8 cellular contexts compared by ENCODE assay signal in the genomic region with DNA sequence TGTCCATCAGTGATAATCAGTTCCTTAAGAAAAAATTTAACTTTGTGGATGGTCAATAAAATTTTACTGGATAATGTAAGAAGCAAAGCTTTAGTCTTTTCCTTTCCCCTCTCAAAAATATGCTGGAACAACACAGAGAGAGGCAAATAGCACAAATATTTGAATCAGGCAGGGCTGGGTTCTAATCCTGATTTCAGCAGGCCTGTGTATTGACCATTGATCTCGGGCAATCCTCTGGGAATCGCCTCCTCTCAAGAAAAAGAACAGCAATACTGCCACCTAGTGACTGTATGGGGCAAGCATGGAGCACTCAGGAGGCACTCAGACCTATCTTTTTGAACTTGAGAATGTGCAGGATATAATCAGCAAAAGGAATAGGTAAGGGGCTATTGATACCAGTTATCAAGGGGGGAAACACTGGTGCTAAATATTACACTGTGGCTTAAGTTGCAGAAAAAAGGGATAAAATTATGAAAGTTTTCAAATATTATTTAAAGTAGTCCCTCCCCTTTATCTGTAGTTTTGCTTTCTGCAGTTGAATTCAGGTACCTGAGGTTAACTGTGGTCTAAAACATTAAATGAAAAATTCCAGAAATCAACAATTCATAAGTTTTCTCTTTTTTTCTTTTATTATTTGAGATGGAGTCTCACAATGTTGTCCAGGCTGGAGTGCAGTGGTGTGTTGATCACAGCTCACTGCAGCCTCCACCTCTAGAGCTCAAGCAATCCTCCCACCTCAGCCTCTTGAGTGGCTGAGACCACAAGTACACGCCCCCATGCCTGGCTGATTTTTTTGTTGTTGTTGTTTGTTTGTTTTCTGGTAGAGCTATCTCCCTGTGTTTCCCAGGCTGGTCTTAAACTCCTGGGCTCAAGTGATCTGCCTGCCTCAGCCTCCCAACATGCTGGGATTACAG.
A peak's percentile ranks its signal among the peaks of the same experiment; 100 is the strongest.
DNase-seq lines count a peak whose midpoint lies in the region; ATAC-seq and TF ChIP-seq lines count a peak whose summit lies in the region.

No MANE protein-coding gene starts in this region.

- no peak overlapping the region for H3K4me2 ChIP-seq in OCI-LY1 (ENCODE audit: low read length)

- peaks cover 12% of the 10 kb centered on the region for H3K4me1 ChIP-seq in OCI-LY1 (ENCODE audit: insufficient read depth, low read length, severe bottlenecking)
- H3K4me1 ChIP-seq in cardiac muscle cell (ENCODE audit: low read depth), result no peaks in the 10 kb centered on the region

- no peak overlapping the region for H3K9ac ChIP-seq in OCI-LY1 (ENCODE audit: low read length)

- H3K36me3 ChIP-seq in OCI-LY1 (ENCODE audit: insufficient read depth, low read length) (no peaks in the 10 kb centered on the region), cardiac muscle cell (no peaks in the 10 kb centered on the region)

- H3F3A ChIP-seq in OCI-LY1 (ENCODE audit: insufficient read depth, low read length), result no peaks in the 10 kb centered on the region

- H4K20me1 ChIP-seq in OCI-LY1 (ENCODE audit: insufficient read depth, low read length), result no peaks in the 10 kb centered on the region

- H2AFZ ChIP-seq in OCI-LY1 (ENCODE audit: low read length), result no peak overlapping the region

- H3K4me1 Mint-ChIP-seq in activated CD4-positive, alpha-beta T cell treated with anti-CD3 and anti-CD28 coated beads for 36 hours, result peaks cover 34% of the 10 kb centered on the region
- peaks cover 34% of the 10 kb centered on the region for H3K4me1 Mint-ChIP-seq in activated naive CD8-positive, alpha-beta T cell treated with anti-CD3 and anti-CD28 coated beads for 36 hours

- H3K27me3 ChIP-seq in OCI-LY1 (ENCODE audit: insufficient read depth, low read length) (no peaks in the 10 kb centered on the region), cardiac muscle cell (no peaks in the 10 kb centered on the region)

- no peaks in the 10 kb centered on the region for H3K9me2 ChIP-seq in OCI-LY1 (ENCODE audit: low read depth, low read length)

- DNase-seq in activated CD4-positive, alpha-beta T cell treated with anti-CD3 and anti-CD28 coated beads for 36 hours, result peak; percentile 63
- no peak for DNase-seq in activated CD4-positive, alpha-beta T cell treated with anti-CD3 and anti-CD28 coated beads for 1 hour
- peak; percentile 55 for DNase-seq in HuH-7.5 (ENCODE audit: low spot score)
- peak; percentile 29 for DNase-seq in activated naive CD8-positive, alpha-beta T cell treated with anti-CD3 and anti-CD28 coated beads for 36 hours
- peak; percentile 82 to 84 for DNase-seq in cardiac muscle cell (ENCODE audit: low read depth in 1 of 2, low spot score in 1 of 2)
- DNase-seq in pulmonary artery endothelial cell (ENCODE audit: low read depth, low spot score), result peak; percentile 41

- H3K9me3 ChIP-seq in OCI-LY1 (ENCODE audit: low read length) (no peaks in the 10 kb centered on the region), cardiac muscle cell (ENCODE audit: low read depth) (no peaks in the 10 kb centered on the region)

- CTCF ChIA-PET in activated CD4-positive, alpha-beta T cell treated with anti-CD3 and anti-CD28 coated beads for 36 hours (lab: Charles Lee), result interaction anchor here (0.7 to 3.5 kb wide), 13 partner anchors 8 to 185 kb away, joined by 3 to 37 read pairs (median 4); no protein-coding TSS in a partner anchor

- TF ChIP-seq CTCF in OCI-LY1 (IDR thresholded peaks at IDR 0.05; ENCODE audit: low read length) (peak; percentile 84), cardiac muscle cell (IDR thresholded peaks at IDR 0.05; ENCODE audit: low read depth, low read length) (peak; percentile 88)

- H3K36me3 Mint-ChIP-seq in activated CD4-positive, alpha-beta T cell treated with anti-CD3 and anti-CD28 coated beads for 36 hours (ENCODE audit: low read depth), result no peaks in the 10 kb centered on the region
- no peaks in the 10 kb centered on the region for H3K36me3 Mint-ChIP-seq in activated naive CD8-positive, alpha-beta T cell treated with anti-CD3 and anti-CD28 coated beads for 36 hours

- intact Hi-C loops in activated CD4-positive, alpha-beta T cell treated with anti-CD3 and anti-CD28 coated beads for 36 hours (cut with DNase I, micrococcal nuclease), result loop anchor here (2.0 to 10.0 kb wide), 3 partner anchors 61 to 784 kb away; a partner anchor contains a TSS

- H3K27me3 Mint-ChIP-seq in activated CD4-positive, alpha-beta T cell treated with anti-CD3 and anti-CD28 coated beads for 36 hours, result no peaks in the 10 kb centered on the region
- no peaks in the 10 kb centered on the region for H3K27me3 Mint-ChIP-seq in activated naive CD8-positive, alpha-beta T cell treated with anti-CD3 and anti-CD28 coated beads for 36 hours

- POLR2A ChIA-PET in activated CD4-positive, alpha-beta T cell treated with anti-CD3 and anti-CD28 coated beads for 36 hours (lab: Charles Lee), result no interaction called here

- H3K27ac ChIP-seq in OCI-LY1 (ENCODE audit: low read depth, low read length, poor library complexity, severe bottlenecking) (no peak overlapping the region), cardiac muscle cell (no peak overlapping the region)

- H3K4me3 ChIP-seq in OCI-LY1 (ENCODE audit: low read depth, low read length, poor library complexity, severe bottlenecking) (no peak overlapping the region), cardiac muscle cell (no peak overlapping the region)

- H3K9me3 Mint-ChIP-seq in activated CD4-positive, alpha-beta T cell treated with anti-CD3 and anti-CD28 coated beads for 36 hours (ENCODE audit: low read depth), result no peaks in the 10 kb centered on the region
- no peaks in the 10 kb centered on the region for H3K9me3 Mint-ChIP-seq in activated naive CD8-positive, alpha-beta T cell treated with anti-CD3 and anti-CD28 coated beads for 36 hours

- H3K79me2 ChIP-seq in OCI-LY1 (ENCODE audit: insufficient read depth, low read length), result no peaks in the 10 kb centered on the region

- H3K4me3 Mint-ChIP-seq in activated CD4-positive, alpha-beta T cell treated with anti-CD3 and anti-CD28 coated beads for 36 hours, result no peak overlapping the region
- no peak overlapping the region for H3K4me3 Mint-ChIP-seq in activated naive CD8-positive, alpha-beta T cell treated with anti-CD3 and anti-CD28 coated beads for 36 hours

- ATAC-seq in activated CD4-positive, alpha-beta T cell treated with anti-CD3 and anti-CD28 coated beads for 36 hours, result no peak
- no peak for ATAC-seq in GM19452 (IDR thresholded peaks at IDR 0.05; ENCODE audit: unreplicated experiment)

- H3K27ac Mint-ChIP-seq in activated CD4-positive, alpha-beta T cell treated with anti-CD3 and anti-CD28 coated beads for 36 hours, result no peak overlapping the region
- no peak overlapping the region for H3K27ac Mint-ChIP-seq in activated naive CD8-positive, alpha-beta T cell treated with anti-CD3 and anti-CD28 coated beads for 36 hours
